ENCODE assay signal across 9 cellular contexts in the genomic region with DNA sequence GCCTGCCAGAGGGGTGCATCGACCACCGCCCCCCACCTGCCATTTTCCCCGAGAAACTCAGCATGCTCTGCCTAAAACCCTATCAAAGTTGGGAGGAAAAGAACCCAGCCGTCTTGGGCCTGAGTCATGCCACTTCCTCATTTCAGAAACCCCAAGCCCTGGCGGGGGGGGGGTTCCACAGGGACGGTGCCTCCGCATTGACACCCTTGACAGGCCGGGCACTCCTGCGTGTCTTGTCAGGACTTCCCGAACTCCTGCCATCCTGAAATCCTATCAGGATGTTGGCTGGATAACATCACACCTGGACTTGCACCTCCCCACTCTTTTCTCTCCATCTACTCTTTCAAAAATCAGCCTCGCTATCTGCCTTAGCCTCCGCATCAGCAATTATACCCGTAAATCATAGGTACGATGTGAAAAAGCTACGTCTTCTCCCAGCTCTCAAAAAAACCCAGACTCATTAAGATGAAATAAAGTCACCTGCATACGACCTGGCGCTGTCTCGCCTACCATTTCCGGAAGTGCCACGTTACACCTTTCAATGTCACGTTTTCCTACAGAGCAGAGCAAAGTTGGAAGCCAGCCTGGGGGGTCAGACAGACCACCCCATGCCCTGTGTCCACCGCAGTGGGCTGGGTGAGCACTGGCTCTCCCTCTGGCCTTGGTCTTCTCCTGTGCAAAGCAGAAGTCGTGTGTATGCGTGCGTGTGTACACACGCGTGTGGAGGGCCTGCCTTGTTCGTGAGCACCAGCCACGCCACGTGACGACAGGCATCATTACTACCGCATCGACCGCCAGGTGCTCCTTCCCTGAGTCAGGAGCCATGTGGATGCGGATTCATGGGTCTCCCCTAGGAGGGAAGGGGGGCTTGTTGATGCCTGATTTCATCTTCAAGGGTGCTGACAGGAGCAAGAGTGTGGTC.
DNase-seq lines count a peak whose midpoint lies in the region; ATAC-seq, FAIRE-seq and TF ChIP-seq lines count a peak whose summit lies in the region.
"Had no signal": no experiment of that assay in that cellular context is flagged by ENCODE, and none has a peak within 500 bp of the region (broad histone marks: within the 10 kb centered on the region; RNA-seq: fewer than 3 reads in every experiment).

No MANE protein-coding gene starts in this region.

- H3K4me1 Mint-ChIP-seq in naive B cell = peaks cover 27 to 55% (median 40%) of the 10 kb centered on the region in 3 donors

- H3K9ac ChIP-seq in IMR-90 (ENCODE audit: low read depth, low read length) (no peak overlapping the region; the same call in 1 of the 2 replicates), colonic mucosa (ENCODE audit: low read depth in 2 of 2, low read length in 2 of 2) (no peak overlapping the region)

- peak overlapping the region; percentile 88 for H2BK120ac ChIP-seq in IMR-90 (ENCODE audit: low read depth, low read length)

- H3K4ac ChIP-seq in IMR-90 (ENCODE audit: low read depth, low read length) = peak overlapping the region; percentile 79

- no peaks in the 10 kb centered on the region for H3K9me3 Mint-ChIP-seq in naive B cell

- peak overlapping the region; percentile 66 to 94 (median 92) for H3K4me3 Mint-ChIP-seq in naive B cell

- H2BK5ac ChIP-seq in IMR-90 (ENCODE audit: low read depth, low read length, poor library complexity, severe bottlenecking) = peak overlapping the region; percentile 74

- no peak for TF ChIP-seq RAD21 in IMR-90 (IDR thresholded peaks at IDR 0.05; ENCODE audit: low read length)

- POLR2A ChIA-PET in IMR-90 (lab: Charles Lee; ENCODE audit: unreplicated experiment) = no interaction called here

- TF ChIP-seq CTCF in IMR-90 (conservative IDR thresholded peaks at IDR 0.05; ENCODE audit: low read depth, low read length) (no peak), colonic mucosa (IDR thresholded peaks at IDR 0.05) (no peak), testis (IDR thresholded peaks at IDR 0.05) (no peak), D721Med (IDR thresholded peaks at IDR 0.05; ENCODE audit: insufficient read depth, missing control alignments) (no peak)

- peaks cover 0 to 5% of the 10 kb centered on the region in 2 donors for H3K36me3 Mint-ChIP-seq in naive B cell

- peaks cover 12% of the 10 kb centered on the region for H3K9me1 ChIP-seq in IMR-90 (ENCODE audit: insufficient read depth, low read length)

- H3K27ac ChIP-seq in IMR-90 (ENCODE audit: insufficient read depth, low read length) (peak overlapping the region; percentile 61), colonic mucosa (peak overlapping the region; percentile 87), testis (peak overlapping the region; percentile 61 to 80)

- BruUV-seq in IMR-90 (replicated peaks; lab: Mats Ljungman, UMichigan) = no TSS peak

- in situ Hi-C loops in IMR-90 (cut with MboI; ENCODE audit: low sequenced_read_pairs) = no loop called here

- peaks cover 28 to 74% of the 10 kb centered on the region in 2 experiments for H3K79me1 ChIP-seq in IMR-90 (ENCODE audit: low read depth in 1 of 2, low read length in 2 of 2)

- H3K23ac ChIP-seq in IMR-90 (ENCODE audit: low read depth, low read length) = peak overlapping the region; percentile 82

- H2AK9ac ChIP-seq in IMR-90 (replicated peaks; ENCODE audit: low read depth, low read length, poor library complexity) = peak overlapping the region; percentile 96

- peak overlapping the region; percentile 96 for H2AK5ac ChIP-seq in IMR-90 (ENCODE audit: low read depth, low read length)

- H2AFZ ChIP-seq in IMR-90 (replicated peaks; ENCODE audit: low read length, poor library complexity) = peak overlapping the region; percentile 64

- H3K36me3 ChIP-seq in IMR-90 (ENCODE audit: control insufficient read depth, insufficient read depth, low read length) = peaks cover 26% of the 10 kb centered on the region
- H3K36me3 ChIP-seq in colonic mucosa = peaks cover 5% of the 10 kb centered on the region
- no peaks in the 10 kb centered on the region for H3K36me3 ChIP-seq in testis (ENCODE audit: low read depth, missing control alignments)

- peak overlapping the region; percentile 65; the same call in 1 of the 2 replicates for H3K56ac ChIP-seq in IMR-90 (ENCODE audit: extremely low read depth, insufficient read depth, low read length)

- intact Hi-C loops in IMR-90 (cut with micrococcal nuclease) (no loop called here), colonic mucosa (cut with DNase I) (no loop called here), testis (cut with DNase I; ENCODE audit: low total_unique reads) (no loop called here)

- TF ChIP-seq POLR2A in IMR-90 (IDR thresholded peaks at IDR 0.05; ENCODE audit: low read depth, low read length) = no peak
- TF ChIP-seq POLR2A in testis (IDR thresholded peaks at IDR 0.05) = no peak

- no peak overlapping the region for H4K5ac ChIP-seq in IMR-90 (ENCODE audit: low read depth, low read length)

- H4K20me1 ChIP-seq in IMR-90 (ENCODE audit: insufficient read depth, low read length) = peaks cover 43% of the 10 kb centered on the region

- DNase-seq in A172 (ENCODE audit: low spot score) (peak; percentile 76), IMR-90 (peak; percentile 51), colonic mucosa (peak; percentile 66), naive B cell (peak; percentile 77), testis (no peak), D721Med (ENCODE audit: insufficient read length, low spot score) (no peak)
- peak; percentile 41 to 46 for DNase-seq in activated CD4-positive, alpha-beta T cell treated with anti-CD3 and anti-CD28 coated beads for 24 hours (ENCODE audit: low read depth in 2 of 2)

- peak overlapping the region; percentile 72 to 97 (median 92) for H3K27ac Mint-ChIP-seq in naive B cell

- WGBS in IMR-90 (ENCODE audit: extremely low coverage in 2 of 2, insufficient read length in 1 of 2), 2 experiments = 74% methylated on average over 18 of the region's 35 CpGs; no CpG with 5 or more reads in 1 of the 2 experiments
- 74 to 75% methylated on average over 30 to 35 of the region's 35 CpGs for WGBS in testis, 2 donors

- no peaks in the 10 kb centered on the region for H3K9me3 ChIP-seq in IMR-90 (ENCODE audit: control insufficient read depth, insufficient read depth, low read length)
- H3K9me3 ChIP-seq in colonic mucosa = no peaks in the 10 kb centered on the region
- no peaks in the 10 kb centered on the region for H3K9me3 ChIP-seq in testis

- peak overlapping the region; percentile 88 for H3K14ac ChIP-seq in IMR-90 (replicated peaks; ENCODE audit: low read depth, low read length)

- H3K4me2 ChIP-seq in IMR-90 (ENCODE audit: low read depth, low read length) = no peak overlapping the region

- peaks cover 46% of the 10 kb centered on the region for H3K4me1 ChIP-seq in IMR-90 (ENCODE audit: control insufficient read depth, insufficient read depth, low read length)
- H3K4me1 ChIP-seq in colonic mucosa = peaks cover 40% of the 10 kb centered on the region
- peaks cover 84% of the 10 kb centered on the region for H3K4me1 ChIP-seq in testis

- peak overlapping the region; percentile 67 for H2BK20ac ChIP-seq in IMR-90 (ENCODE audit: low read depth, low read length)

- H3K27me3 Mint-ChIP-seq in naive B cell = no peaks in the 10 kb centered on the region

- no peaks in the 10 kb centered on the region for H3K27me3 ChIP-seq in IMR-90 (ENCODE audit: control insufficient read depth, insufficient read depth, low read length)
- no peaks in the 10 kb centered on the region for H3K27me3 ChIP-seq in colonic mucosa
- H3K27me3 ChIP-seq in testis = no peaks in the 10 kb centered on the region

- dilution Hi-C loops in IMR-90 (cut with HindIII; ENCODE audit: low sequenced_read_pairs, unreplicated experiment) = no loop called here

- H3K18ac ChIP-seq in IMR-90 (ENCODE audit: low read depth, low read length) = no peak overlapping the region

- peak overlapping the region; percentile 70 to 83 for H4K8ac ChIP-seq in IMR-90 (ENCODE audit: low read depth in 2 of 2, low read length in 2 of 2)

- peak overlapping the region; percentile 87 for H4K91ac ChIP-seq in IMR-90 (ENCODE audit: insufficient read depth, low read depth, low read length)

- no peak for FAIRE-seq in D721Med (lab: Jason Lieb, UNC)
- FAIRE-seq: colon had no signal

- H2BK15ac ChIP-seq in IMR-90 (ENCODE audit: low read depth, low read length) = peak overlapping the region; percentile 91; the same call in 1 of the 3 replicates

- CTCF ChIA-PET in IMR-90 (lab: Yijun Ruan, JAX) = interaction anchor here (0.6 to 1.3 kb wide), 2 partner anchors 11 to 427 kb away, joined by 3 read pairs; no protein-coding TSS in a partner anchor

- ATAC-seq in GM19372 (IDR thresholded peaks at IDR 0.05; ENCODE audit: low read depth, unreplicated experiment) (peak; percentile 57), IMR-90 (ENCODE audit: low read depth) (no peak), naive B cell (ENCODE audit: low read depth in 2 of 2) (peak; percentile 75 to 78)

- no peak overlapping the region for H3K4me3 ChIP-seq in IMR-90 (ENCODE audit: insufficient read depth, low read depth, low read length)
- H3K4me3 ChIP-seq in colonic mucosa = no peak overlapping the region
- no peak overlapping the region for H3K4me3 ChIP-seq in testis

TF ChIP-seq in IMR-90, 13 proteins besides CTCF, POLR2A, EP300 and RAD21:
- TF ChIP-seq, protein P1, sequence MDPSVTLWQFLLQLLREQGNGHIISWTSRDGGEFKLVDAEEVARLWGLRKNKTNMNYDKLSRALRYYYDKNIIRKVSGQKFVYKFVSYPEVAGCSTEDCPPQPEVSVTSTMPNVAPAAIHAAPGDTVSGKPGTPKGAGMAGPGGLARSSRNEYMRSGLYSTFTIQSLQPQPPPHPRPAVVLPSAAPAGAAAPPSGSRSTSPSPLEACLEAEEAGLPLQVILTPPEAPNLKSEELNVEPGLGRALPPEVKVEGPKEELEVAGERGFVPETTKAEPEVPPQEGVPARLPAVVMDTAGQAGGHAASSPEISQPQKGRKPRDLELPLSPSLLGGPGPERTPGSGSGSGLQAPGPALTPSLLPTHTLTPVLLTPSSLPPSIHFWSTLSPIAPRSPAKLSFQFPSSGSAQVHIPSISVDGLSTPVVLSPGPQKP (IDR thresholded peaks at IDR 0.05; ENCODE audit: borderline replicate concordance, low read depth, low read length) = no peak
- 0 out of 2 replicates have a peak, but pooled peaks have one; percentile 33 for TF ChIP-seq MAZ (IDR thresholded peaks at IDR 0.05; ENCODE audit: borderline replicate concordance, low read depth, low read length)

Comparison
In these comparisons a context has a peak if more than half of its experiments do, and no peak if none do; other contexts are left out.
1. DNase-seq: peak in A172 (single experiment), IMR-90 (single experiment), activated CD4-positive, alpha-beta T cell treated with anti-CD3 and anti-CD28 coated beads for 24 hours (2 of 2), colonic mucosa (single experiment) and naive B cell (single experiment); none in testis (single experiment) and D721Med (single experiment).
2. Peak in every context shown above with its lines, with median percentiles within 50 percentile points of each other: H3K27ac ChIP-seq.